Comparison of ENCODE assay signal across 19 cellular contexts in the genomic region with DNA sequence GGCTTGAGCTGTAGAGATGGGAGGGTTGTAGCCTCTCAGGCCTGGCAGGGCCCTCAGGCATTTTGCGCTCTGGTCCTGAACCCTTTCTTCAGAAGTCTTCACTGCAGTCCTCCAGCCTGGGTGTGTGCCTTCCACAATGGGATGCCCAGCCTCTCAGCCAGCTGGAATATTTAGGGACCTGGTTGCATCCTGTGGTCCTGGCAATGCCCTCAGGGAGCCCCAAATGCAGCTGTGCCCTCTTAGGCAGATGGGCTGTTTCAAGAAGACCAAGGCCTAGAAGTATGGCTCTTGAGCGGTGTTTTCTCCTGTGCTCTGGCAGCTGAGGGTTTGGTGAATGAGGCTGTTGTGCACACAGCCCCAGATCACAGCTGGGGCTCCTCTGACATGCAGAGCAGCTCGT. TPM values are rescaled to one million over a fixed set of nuclear protein-coding genes. Genes with fewer than 3 reads are reported as not detected.
"Had no signal": no experiment of that assay in that cellular context is flagged by ENCODE, and none has a peak within 500 bp of the region (broad histone marks: within the 10 kb centered on the region; RNA-seq: fewer than 3 reads in every experiment).

No MANE protein-coding gene starts in this region.

- H3K36me3 ChIP-seq: SJSA1 had no signal

- H3K4me3 Mint-ChIP-seq: IgD-negative memory B cell had no signal

- FAIRE-seq: K562, RCC 7860 had no signal

- H3K36me3 Mint-ChIP-seq: IgD-negative memory B cell had no signal

- H3K27ac Mint-ChIP-seq: IgD-negative memory B cell had no signal

- H3K4me2 ChIP-seq: KMS-11 had no signal

- H3K9me3 Mint-ChIP-seq: IgD-negative memory B cell had no signal

- H3K9ac ChIP-seq: KMS-11 had no signal

- H3K27ac ChIP-seq: HL-60, KMS-11, SJSA1, SK-N-MC had no signal

- H3K4me1 ChIP-seq: SJSA1 had no signal

- DNase-seq: Kasumi-1, NCI-H1092 treated with DMSO at 0.1 percent for 48 hours, NCI-H1436, NCI-H187, NCI-H2029 treated with DMSO at 0.1 percent for 48 hours, NCI-H226, NCI-H446 treated with DMSO at 0.1 percent for 48 hours, NCI-H510A treated with DMSO at 0.1 percent for 48 hours, NCI-H748 treated with DMSO at 0.1 percent for 48 hours, Right ventricle myocardium superior, RPMI8226, SIG-M5 had no signal

- H3K4me3 ChIP-seq: K562, SJSA1, SK-N-MC had no signal

- H3K27me3 ChIP-seq: SJSA1 had no signal

- H3K9me3 ChIP-seq: SJSA1 had no signal

RNA-seq across cellular contexts. Expression of gene TUB, which starts 6.7 kb away (rescaled TPM):
- total RNA-seq: K562 had no signal
- polyA plus RNA-seq: IgD-negative memory B cell, K562 had no signal
